Comparison of ENCODE assay signal across 9 cellular contexts in the genomic region with DNA sequence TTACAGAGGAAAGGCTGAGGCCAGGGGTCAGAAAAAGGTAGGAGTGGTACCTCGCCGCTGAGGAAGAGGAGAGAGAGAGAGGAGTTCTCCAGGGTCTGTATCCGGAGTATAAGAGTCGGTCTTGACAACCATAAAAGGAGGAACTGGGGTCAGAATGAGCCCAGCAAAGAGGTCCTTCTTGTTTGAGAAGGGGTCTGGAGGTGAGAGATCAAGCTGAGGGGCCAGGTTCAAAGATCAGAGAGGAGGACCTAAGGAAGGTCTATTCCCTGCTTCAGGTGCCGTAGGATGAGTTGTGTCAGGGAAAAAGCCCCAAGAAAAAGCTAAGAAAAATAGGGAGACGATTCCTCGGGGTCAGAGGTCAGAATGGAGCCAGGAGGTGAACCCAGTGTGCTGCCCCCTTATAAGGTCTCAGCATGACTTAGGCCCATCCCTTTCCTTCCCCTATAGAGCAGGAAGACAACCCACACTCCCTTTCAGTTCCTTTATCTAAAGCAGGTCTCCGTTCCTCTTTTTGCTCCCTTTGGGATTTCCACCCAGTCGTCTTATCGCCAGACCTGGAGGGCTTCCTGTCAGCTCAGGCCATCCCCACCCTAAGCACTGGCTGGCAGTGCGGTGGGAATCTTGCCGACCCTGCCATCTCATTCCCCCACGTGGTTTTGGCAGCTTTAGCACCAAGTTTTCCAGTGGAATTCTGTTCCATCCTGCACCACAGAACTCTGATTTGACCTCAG. TPM values are rescaled to one million over a fixed set of nuclear protein-coding genes. Genes with fewer than 3 reads are reported as not detected.
A peak's percentile ranks its signal among the peaks of the same experiment; 100 is the strongest.
DNase-seq lines count a peak whose midpoint lies in the region; ATAC-seq and TF ChIP-seq lines count a peak whose summit lies in the region.
"Had no signal": no experiment of that assay in that cellular context is flagged by ENCODE, and none has a peak within 500 bp of the region (broad histone marks: within the 10 kb centered on the region; RNA-seq: fewer than 3 reads in every experiment).

No MANE protein-coding gene starts in this region.

- POLR2A ChIA-PET in CD4-positive, alpha-beta memory T cell (lab: Charles Lee; ENCODE audit: partially characterized antibody) = interaction anchor here (0.7 to 2.2 kb wide), 17 partner anchors 8 to 687 kb away, joined by 3 to 24 read pairs (median 7); partner anchors contain the start of genes ARPC4, BRPF1, CAMK1 and JAGN1
- POLR2A ChIA-PET in PC-9 (lab: Charles Lee; ENCODE audit: unreplicated experiment) = interaction anchor here (0.5 kb wide), 1 partner anchor 253 kb away, joined by 3 read pairs; no protein-coding TSS in a partner anchor

- H4K20me1 ChIP-seq in PC-9 (ENCODE audit: insufficient read depth) = no peaks in the 10 kb centered on the region; the same call in 1 of the 2 replicates

- no peaks in the 10 kb centered on the region for H3K27me3 ChIP-seq in CD4-positive, alpha-beta memory T cell (ENCODE audit: insufficient read depth, low read length)
- H3K27me3 ChIP-seq in PC-9 (ENCODE audit: insufficient read depth, low read depth) = no peaks in the 10 kb centered on the region
- no peaks in the 10 kb centered on the region for H3K27me3 ChIP-seq in mononuclear cell (ENCODE audit: insufficient read depth, low read length)

- peak in 1 of 5 donors; percentile 46 for DNase-seq in CD4-positive, alpha-beta memory T cell
- DNase-seq in HFF-Myc (ENCODE audit: extremely low read depth, low read depth) = no peak
- no peak for DNase-seq in PC-9
- DNase-seq in dermis blood vessel endothelial cell = peak; percentile 13
- no peak for DNase-seq in NCI-H146 treated with DMSO at 0.1 percent for 48 hours (lab: John Stamatoyannopoulos, UW; ENCODE audit: unreplicated experiment)
- no peak for DNase-seq in NCI-H146 (lab: John Stamatoyannopoulos, UW)

- peaks cover 5% of the 10 kb centered on the region; the same call in 1 of the 2 replicates for H3F3A ChIP-seq in PC-9 (ENCODE audit: insufficient read depth, low read depth)

- H3K4me3 ChIP-seq in CD4-positive, alpha-beta memory T cell (ENCODE audit: low read length in 2 of 2) = peak overlapping the region; percentile 97
- H3K4me3 ChIP-seq in HFF-Myc (replicated peaks; ENCODE audit: low read depth, low read length) (peak overlapping the region; percentile 85), PC-9 (peak overlapping the region; percentile 95), mononuclear cell (ENCODE audit: low read length) (peak overlapping the region; percentile 99)

- H3K4me2 ChIP-seq in PC-9 = peak overlapping the region; percentile 94

- H3K9me3 Mint-ChIP-seq in CD4-positive, alpha-beta memory T cell = peaks cover 0 to 2% (median 0%) of the 10 kb centered on the region in 8 donors

- peaks cover 37% of the 10 kb centered on the region for H3K4me1 ChIP-seq in CD4-positive, alpha-beta memory T cell (ENCODE audit: insufficient read depth, low read length)
- H3K4me1 ChIP-seq in PC-9 (replicated peaks; ENCODE audit: insufficient read depth) (peaks cover 6% of the 10 kb centered on the region), mononuclear cell (ENCODE audit: insufficient read depth, low read length) (peaks cover 40% of the 10 kb centered on the region)

- TF ChIP-seq CTCF in HFF-Myc (IDR thresholded peaks at IDR 0.05; ENCODE audit: low read depth, low read length, missing control alignments) (no peak), PC-9 (conservative IDR thresholded peaks at IDR 0.05) (no peak; the same call in 1 of the 2 replicates)

- peak overlapping the region; percentile 89 to 97 (median 91) for H3K27ac Mint-ChIP-seq in CD4-positive, alpha-beta memory T cell

- peak overlapping the region; percentile 92 for H2AFZ ChIP-seq in PC-9

- H3K36me3 Mint-ChIP-seq in CD4-positive, alpha-beta memory T cell = peaks cover 24 to 37% of the 10 kb centered on the region in 2 donors

- CTCF ChIA-PET in CD4-positive, alpha-beta memory T cell (lab: Charles Lee; ENCODE audit: partially characterized antibody) = interaction anchor here (0.9 to 1.7 kb wide), 6 partner anchors 11 to 146 kb away, joined by 4 to 9 read pairs (median 4); partner anchors contain the start of gene BRPF1
- CTCF ChIA-PET in PC-9 (lab: Charles Lee) = no interaction called here

- H3K36me3 ChIP-seq in CD4-positive, alpha-beta memory T cell (ENCODE audit: insufficient read depth, low read length) = peaks cover 26% of the 10 kb centered on the region
- H3K36me3 ChIP-seq in PC-9 (ENCODE audit: low read depth) = 0 out of 2 replicates have a peak, but pooled peaks cover 9% of the 10 kb centered on the region

- peaks cover 19% of the 10 kb centered on the region for H3K79me2 ChIP-seq in PC-9 (ENCODE audit: low read depth)

- no peaks in the 10 kb centered on the region for H3K9me3 ChIP-seq in CD4-positive, alpha-beta memory T cell (ENCODE audit: control insufficient read depth in 1 of 2, low read length in 2 of 2)
- no peaks in the 10 kb centered on the region for H3K9me3 ChIP-seq in PC-9 (ENCODE audit: insufficient read depth, low read depth)
- no peaks in the 10 kb centered on the region for H3K9me3 ChIP-seq in mononuclear cell (ENCODE audit: low read depth, low read length)

- H3K9me2 ChIP-seq in PC-9 (ENCODE audit: insufficient read depth) = no peaks in the 10 kb centered on the region

- H3K4me3 Mint-ChIP-seq in CD4-positive, alpha-beta memory T cell = peak overlapping the region; percentile 91 to 99 (median 96)

- ATAC-seq in activated CD4-positive, CD25-positive, alpha-beta regulatory T cell treated with anti-CD3 and anti-CD28 coated beads, Interleukin-2, amount 50 U/mL, for 24 hours = no peak

- intact Hi-C loops in CD4-positive, alpha-beta memory T cell (cut with micrococcal nuclease) = loop anchor here (1.0 kb wide), 8 partner anchors 81 to 687 kb away; partner anchors contain the start of genes BRPF1, JAGN1, OGG1 and RAD18
- intact Hi-C loops in PC-9 (cut with micrococcal nuclease; ENCODE audit: unreplicated experiment) = loop anchor here (5.0 kb wide), 1 partner anchor 148 kb away; no protein-coding TSS in a partner anchor

- TSS peak; percentile 23 for BruUV-seq in PC-9 (replicated peaks; lab: Mats Ljungman, UMichigan)

- H3K4me1 Mint-ChIP-seq in CD4-positive, alpha-beta memory T cell = peaks cover 19 to 50% (median 30%) of the 10 kb centered on the region in 4 donors

- peak overlapping the region; percentile 77 for H3K27ac ChIP-seq in CD4-positive, alpha-beta memory T cell (ENCODE audit: low read depth, low read length)
- H3K27ac ChIP-seq in PC-9 = no peak overlapping the region

- peaks cover 0 to 1% of the 10 kb centered on the region in 2 donors for H3K27me3 Mint-ChIP-seq in CD4-positive, alpha-beta memory T cell

RNA-seq across cellular contexts. Expression of gene MTMR14, which starts 0.7 kb away (rescaled TPM):
- 10 to 100 TPM; 75.9 to 78.1 TPM for total RNA-seq in CD4-positive, alpha-beta memory T cell
- 10 to 100 TPM; 51.5 to 88.1 TPM for polyA plus RNA-seq in CD4-positive, alpha-beta memory T cell
- total RNA-seq in PC-9 (2021) = 39.4 and 42.1 TPM in 2 replicates
- total RNA-seq in dermis blood vessel endothelial cell = 80.2 and 83.7 TPM in 2 replicates
- total RNA-seq in mononuclear cell = 98.2 TPM

RNA-seq across cellular contexts. Expression of gene CPNE9, which starts 53.7 kb away (rescaled TPM):
- total RNA-seq in CD4-positive, alpha-beta memory T cell = under 1 TPM; 0.58 to 0.64 TPM
- polyA plus RNA-seq in CD4-positive, alpha-beta memory T cell = not detected
- not detected in 2 replicates for total RNA-seq in PC-9 (2021)
- not detected in 2 replicates for total RNA-seq in dermis blood vessel endothelial cell
- not detected for total RNA-seq in mononuclear cell
- total RNA-seq: renal cortical epithelial cell had no signal
